ENCODE assay signal across 20 cellular contexts in the genomic region with DNA sequence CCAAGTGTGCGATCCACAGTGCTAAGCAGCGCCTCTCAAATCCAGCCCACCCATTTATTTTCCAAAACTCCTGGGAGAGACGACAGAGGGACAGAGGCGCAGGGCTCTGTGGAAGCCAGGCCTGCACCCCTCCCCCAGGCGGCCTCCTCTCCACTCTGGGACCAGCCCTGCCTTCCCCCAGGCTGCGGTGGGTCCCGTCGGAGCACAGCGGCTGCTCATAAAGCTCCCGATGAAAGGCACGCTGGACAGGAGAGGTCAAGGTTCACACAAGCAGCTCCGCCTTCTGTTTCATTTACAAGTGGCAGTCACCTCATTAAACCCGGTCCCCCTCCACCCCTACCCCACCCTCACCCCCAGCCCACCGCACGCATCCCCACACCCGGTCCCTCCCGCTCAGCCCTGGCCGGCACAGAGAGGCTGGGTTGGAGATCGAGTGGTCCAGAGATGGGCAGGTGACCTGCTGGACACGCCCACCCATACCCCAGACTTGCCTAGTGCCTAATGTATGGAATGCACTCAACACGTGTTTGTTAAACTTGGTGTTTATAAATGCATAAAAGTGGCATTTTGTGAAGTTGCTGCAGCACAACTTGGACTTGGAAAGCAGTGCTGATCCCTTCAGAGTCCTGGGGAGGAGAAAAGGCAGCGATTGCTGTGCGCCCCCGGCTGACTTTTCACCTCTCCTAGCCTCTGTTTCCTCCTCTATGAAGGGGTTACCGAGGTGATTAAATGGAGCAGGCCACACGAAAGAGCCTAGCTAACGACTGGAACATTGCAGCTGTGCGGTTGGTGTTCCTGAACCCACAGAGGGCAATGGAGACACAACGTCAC.
"Had no signal": no experiment of that assay in that cellular context is flagged by ENCODE, and none has a peak within 500 bp of the region (broad histone marks: within the 10 kb centered on the region; RNA-seq: fewer than 3 reads in every experiment).

No MANE protein-coding gene starts in this region.

- H3K27me3 ChIP-seq: gastroesophageal sphincter, heart right ventricle, left lung, sigmoid colon, tibial artery, vagina had no signal

- H3K9me3 ChIP-seq: gastroesophageal sphincter, left lung, prostate gland, sigmoid colon, tibial artery, vagina had no signal

- H3K27ac Mint-ChIP-seq: activated B cell treated with CpG ODN at 0.5 μM for 24 hours; activated CD8-positive, alpha-beta T cell treated with anti-CD3 and anti-CD28 coated beads for 36 hours; naive B cell; stimulated activated effector memory CD8-positive, alpha-beta T cell treated with anti-CD3 and anti-CD28 coated beads, Interleukin-12 subunit alpha, Interleukin-12 subunit beta, amount 100 ng/mL, for 72 hours; T-helper 17 cell had no signal

- ATAC-seq: activated CD8-positive, alpha-beta T cell treated with anti-CD3 and anti-CD28 coated beads for 36 hours; activated naive CD4-positive, alpha-beta T cell treated with anti-CD3 and anti-CD28 coated beads, Interleukin-2, amount 50 U/mL, for 72 hours; left lung; stimulated activated effector memory CD8-positive, alpha-beta T cell treated with anti-CD3 and anti-CD28 coated beads, Interleukin-12 subunit alpha, Interleukin-12 subunit beta, amount 100 ng/mL, for 72 hours; T-helper 17 cell had no signal

- H3K36me3 ChIP-seq: prostate gland, sigmoid colon, vagina had no signal

- H3K4me3 Mint-ChIP-seq: activated B cell treated with CpG ODN at 0.5 μM for 24 hours; activated CD8-positive, alpha-beta T cell treated with anti-CD3 and anti-CD28 coated beads for 36 hours; naive B cell; stimulated activated effector memory CD8-positive, alpha-beta T cell treated with anti-CD3 and anti-CD28 coated beads, Interleukin-12 subunit alpha, Interleukin-12 subunit beta, amount 100 ng/mL, for 72 hours; T-helper 17 cell had no signal

- H3K27me3 Mint-ChIP-seq: activated B cell treated with CpG ODN at 0.5 μM for 24 hours; activated CD8-positive, alpha-beta T cell treated with anti-CD3 and anti-CD28 coated beads for 36 hours; naive B cell; T-helper 17 cell had no signal

- H3K4me1 ChIP-seq: heart right ventricle, left lung, prostate gland, tibial artery, vagina had no signal

- H3K36me3 Mint-ChIP-seq: activated naive CD4-positive, alpha-beta T cell treated with anti-CD3 and anti-CD28 coated beads, Interleukin-2, amount 50 U/mL, for 72 hours; naive B cell had no signal

- H3K4me3 ChIP-seq: gastroesophageal sphincter, heart right ventricle, left lung, prostate gland, sigmoid colon, tibial artery, vagina had no signal

- DNase-seq: activated B cell treated with CpG ODN at 0.5 μM for 24 hours; activated CD4-positive, alpha-beta T cell treated with anti-CD3 and anti-CD28 coated beads for 48 hours; activated CD8-positive, alpha-beta memory T cell treated with anti-CD3 and anti-CD28 coated beads, Interleukin-2, amount 50 U/mL, for 4 hours; activated CD8-positive, alpha-beta T cell treated with anti-CD3 and anti-CD28 coated beads for 36 hours; activated effector memory CD4-positive, alpha-beta T cell treated with anti-CD3 and anti-CD28 coated beads, Interleukin-2, amount 50 U/mL, for 16 hours; activated T-cell treated with anti-CD3 and anti-CD28 coated beads, Interleukin-2, amount 50 U/mL, for 48 hours; amniotic stem cell; caudate nucleus; left lung; mammary epithelial cell; naive B cell; sigmoid colon; T-helper 17 cell had no signal

- H3K9me3 Mint-ChIP-seq: activated CD8-positive, alpha-beta T cell treated with anti-CD3 and anti-CD28 coated beads for 36 hours; activated naive CD4-positive, alpha-beta T cell treated with anti-CD3 and anti-CD28 coated beads, Interleukin-2, amount 50 U/mL, for 72 hours; stimulated activated effector memory CD8-positive, alpha-beta T cell treated with anti-CD3 and anti-CD28 coated beads, Interleukin-12 subunit alpha, Interleukin-12 subunit beta, amount 100 ng/mL, for 72 hours had no signal
